In genomic region chr17:60743282-60743681, GRCh38 we compare ENCODE assay signal across 1 cellular context.
TF ChIP-seq lines count a peak whose summit lies in the region.

No MANE protein-coding gene starts in this region.

TF ChIP-seq in HCT116, 20 proteins besides CTCF, POLR2A, EP300 and RAD21 (continued from another document):
- TF ChIP-seq ZFX (IDR thresholded peaks at IDR 0.05) (no peak), CBX3 (IDR thresholded peaks at IDR 0.05; ENCODE audit: low read depth) (no peak), TCF7L2 (IDR thresholded peaks at IDR 0.05; ENCODE audit: borderline replicate concordance, extremely low read depth, insufficient read depth, insufficient read length) (no peak), CEBPB (IDR thresholded peaks at IDR 0.05; ENCODE audit: low read depth) (no peak), ELF1 (IDR thresholded peaks at IDR 0.05; ENCODE audit: borderline replicate concordance, low read depth) (no peak), SP1 (IDR thresholded peaks at IDR 0.05; ENCODE audit: low read depth) (no peak), YY1 (IDR thresholded peaks at IDR 0.05; ENCODE audit: extremely low read depth, insufficient replicate concordance, low read depth, low read length) (no peak)
